ENCODE assay signal across 11 cellular contexts in genomic region chr3:143826296-143826695, GRCh38. TPM values are rescaled to one million over a fixed set of nuclear protein-coding genes. Genes with fewer than 3 reads are reported as not detected.
DNase-seq lines count a peak whose midpoint lies in the region; ATAC-seq and TF ChIP-seq lines count a peak whose summit lies in the region.
"Had no signal": no experiment of that assay in that cellular context is flagged by ENCODE, and none has a peak within 500 bp of the region (broad histone marks: within the 10 kb centered on the region; RNA-seq: fewer than 3 reads in every experiment).

No MANE protein-coding gene starts in this region.

- peaks cover 9% of the 10 kb centered on the region for H3F3A ChIP-seq in GM23248 (ENCODE audit: insufficient read depth)

- no peaks in the 10 kb centered on the region for H3K79me2 ChIP-seq in GM23248 (ENCODE audit: insufficient read depth)

- H3K27me3 ChIP-seq in CD8-positive, alpha-beta T cell (ENCODE audit: insufficient read depth, low read length), result no peaks in the 10 kb centered on the region
- H3K27me3 ChIP-seq in GM23248 (replicated peaks; ENCODE audit: insufficient read depth), result no peaks in the 10 kb centered on the region

- POLR2A ChIA-PET in CD8-positive, alpha-beta T cell (lab: Charles Lee), result no interaction called here

- H3K4me1 ChIP-seq in CD8-positive, alpha-beta T cell (ENCODE audit: insufficient read depth, low read length), result peaks cover 13% of the 10 kb centered on the region
- peaks cover 16% of the 10 kb centered on the region for H3K4me1 ChIP-seq in GM23248 (ENCODE audit: insufficient read depth)

- intact Hi-C loops in CD8-positive, alpha-beta T cell (cut with DNase I, micrococcal nuclease), result no loop called here

- H3K27ac ChIP-seq in CD8-positive, alpha-beta T cell (ENCODE audit: low read depth, low read length), result no peak overlapping the region
- no peak overlapping the region for H3K27ac ChIP-seq in GM23248

- CTCF ChIA-PET in CD8-positive, alpha-beta T cell (lab: Charles Lee), result no interaction called here

- peak overlapping the region; percentile 33 for H3K27ac Mint-ChIP-seq in CD8-positive, alpha-beta T cell
- peak overlapping the region in 5 of 6 donors; percentile 20 to 87 (median 57) for H3K27ac Mint-ChIP-seq in naive B cell

- H3K9ac ChIP-seq in GM23248, result no peak overlapping the region
- H3K9ac ChIP-seq: SK-N-SH had no signal

- no peaks in the 10 kb centered on the region for H3K27me3 Mint-ChIP-seq in CD8-positive, alpha-beta T cell (ENCODE audit: low read depth)
- no peaks in the 10 kb centered on the region for H3K27me3 Mint-ChIP-seq in naive B cell

- H3K4me3 Mint-ChIP-seq in CD8-positive, alpha-beta T cell, result no peak overlapping the region
- H3K4me3 Mint-ChIP-seq in naive B cell, result peak overlapping the region in 7 of 8 donors; percentile 14 to 82 (median 70)

- H4K20me1 ChIP-seq in GM23248 (ENCODE audit: insufficient read depth), result no peaks in the 10 kb centered on the region

- WGBS in GM23248 (ENCODE audit: low coverage in 1 of 2, low lambda C conversion rate in 2 of 2, missing lambda C conversion rate in 2 of 2), 2 experiments, result 57 to 73% methylated on average over 1 of the region's 1 CpG

- no peak for DNase-seq in CD8-positive, alpha-beta T cell
- DNase-seq in MV-4-11 (lab: John Stamatoyannopoulos, UW), result peak; percentile 60
- peak; percentile 35 for DNase-seq in astrocyte of the spinal cord (ENCODE audit: low read depth, low spot score)
- DNase-seq in naive B cell, result no peak
- DNase-seq in GM23248, result no peak
- no peak for DNase-seq in ACHN
- DNase-seq: aorta, DMS79 treated with DMSO at 0.1 percent for 48 hours, SK-N-SH had no signal

- H3K9me2 ChIP-seq in GM23248 (ENCODE audit: insufficient read depth), result no peaks in the 10 kb centered on the region; the same call in 1 of the 2 replicates
- H3K9me2 ChIP-seq: SK-N-SH had no signal

- H3K4me3 ChIP-seq in CD8-positive, alpha-beta T cell (ENCODE audit: low read depth, low read length), result no peak overlapping the region
- H3K4me3 ChIP-seq in astrocyte of the spinal cord (ENCODE audit: low read depth, low read length) (no peak overlapping the region), GM23248 (no peak overlapping the region)

- peaks cover 30% of the 10 kb centered on the region for H3K4me1 Mint-ChIP-seq in CD8-positive, alpha-beta T cell (ENCODE audit: low read depth)
- H3K4me1 Mint-ChIP-seq in naive B cell, result peaks cover 21 to 41% (median 33%) of the 10 kb centered on the region in 3 donors

- H3K9me3 Mint-ChIP-seq in CD8-positive, alpha-beta T cell, result peaks cover 3% of the 10 kb centered on the region
- peaks cover 0 to 7% (median 3%) of the 10 kb centered on the region in 7 donors for H3K9me3 Mint-ChIP-seq in naive B cell

- H3K36me3 ChIP-seq in CD8-positive, alpha-beta T cell (ENCODE audit: insufficient read depth, low read length), result no peaks in the 10 kb centered on the region
- H3K36me3 ChIP-seq in GM23248 (ENCODE audit: low read depth), result no peaks in the 10 kb centered on the region

- TF ChIP-seq CTCF in CD8-positive, alpha-beta T cell (IDR thresholded peaks at IDR 0.05), result no peak
- TF ChIP-seq CTCF in astrocyte of the spinal cord (IDR thresholded peaks at IDR 0.05; ENCODE audit: low read depth, low read length), result no peak

- peaks cover 11% of the 10 kb centered on the region for H3K36me3 Mint-ChIP-seq in CD8-positive, alpha-beta T cell
- H3K36me3 Mint-ChIP-seq in naive B cell, result peaks cover 0 to 6% of the 10 kb centered on the region in 2 donors

- H2AFZ ChIP-seq in GM23248, result no peak overlapping the region

- H3K4me2 ChIP-seq in GM23248 (ENCODE audit: unreplicated experiment), result no peak overlapping the region
- H3K4me2 ChIP-seq: SK-N-SH had no signal

- in situ Hi-C loops in astrocyte of the spinal cord (cut with HindIII; ENCODE audit: low sequenced_read_pairs) (no loop called here), GM23248 (cut with MboI) (no loop called here), ACHN (cut with HindIII; ENCODE audit: low pct_ligation_motif_present, low pct_unique_long_range_greater_than_20kb, low sequenced_read_pairs) (no loop called here)

- ATAC-seq in CD8-positive, alpha-beta T cell, result no peak
- peak; percentile 60 to 72 for ATAC-seq in naive B cell (ENCODE audit: low read depth in 2 of 2)
- ATAC-seq in HG03139 (IDR thresholded peaks at IDR 0.05; ENCODE audit: unreplicated experiment), result no peak
- ATAC-seq in GM18520 (IDR thresholded peaks at IDR 0.05; ENCODE audit: unreplicated experiment), result no peak

- no peaks in the 10 kb centered on the region for H3K9me3 ChIP-seq in CD8-positive, alpha-beta T cell (ENCODE audit: low read length)
- no peaks in the 10 kb centered on the region for H3K9me3 ChIP-seq in GM23248 (ENCODE audit: low read depth)
- H3K9me3 ChIP-seq: SK-N-SH had no signal

RNA-seq across cellular contexts. Expression of gene SLC9A9, which starts 22.0 kb away (rescaled TPM):
- total RNA-seq in CD8-positive, alpha-beta T cell, result 1 to 10 TPM; 6.8 to 7.5 TPM
- polyA plus RNA-seq in naive B cell (ENCODE audit: low read depth in 6 of 6) (10 to 100 TPM; 16.9 to 31.5 (median 24.7) TPM), GM23248 (2016; fragmentation: Nextera tagmentation; extraction: Ambion mirVana) (1.7 and 2.8 TPM in 2 replicates)
- 3.2 and 3.8 TPM in 2 replicates for total RNA-seq in GM23248 (2014; rRNA removed; shearing (Covaris generic))

Comparison
In these comparisons a context has a peak if more than half of its experiments do, and no peak if none do; other contexts are left out.
1. ATAC-seq: peak in naive B cell (2 of 2); none in CD8-positive, alpha-beta T cell (single experiment), HG03139 (single experiment) and GM18520 (single experiment).
2. DNase-seq: peak in MV-4-11 (single experiment) and astrocyte of the spinal cord (single experiment); none in CD8-positive, alpha-beta T cell (0 of 7), naive B cell (single experiment), GM23248 (single experiment) and ACHN (single experiment).